3 cellular contexts compared by ENCODE assay signal in genomic region chr7:120639884-120640283, GRCh38.
TF ChIP-seq lines count a peak whose summit lies in the region.

No MANE protein-coding gene starts in this region.

TF ChIP-seq in A549, 52 proteins besides CTCF, POLR2A, EP300 and RAD21:
- TF ChIP-seq ZFP36 (IDR thresholded peaks at IDR 0.05; ENCODE audit: borderline replicate concordance, partially characterized antibody) (no peak), MYC (IDR thresholded peaks at IDR 0.05; ENCODE audit: borderline replicate concordance, low read length) (no peak), RARB (CRISPR knock-in tag; IDR thresholded peaks at IDR 0.05) (no peak), HOXA7 (CRISPR knock-in tag; IDR thresholded peaks at IDR 0.05) (no peak), MAFK (IDR thresholded peaks at IDR 0.05; ENCODE audit: partially characterized antibody) (peak; percentile 82), REST (IDR thresholded peaks at IDR 0.05) (no peak)

TF ChIP-seq in IMR-90, 13 proteins besides CTCF, POLR2A, EP300 and RAD21 (continued from another document):
- no peak for TF ChIP-seq CHD1 (IDR thresholded peaks at IDR 0.05; ENCODE audit: low read depth, low read length)
- peak; percentile 85 for TF ChIP-seq MAFK (IDR thresholded peaks at IDR 0.05; ENCODE audit: low read depth, low read length)
TF ChIP-seq in IMR-90: peak in this region for 1.

TF ChIP-seq in H1, 55 proteins besides CTCF, POLR2A, EP300 and RAD21:
- no peak for TF ChIP-seq TAF7 (optimal IDR thresholded peaks at IDR 0.05; ENCODE audit: borderline replicate concordance, low read depth, low read length)
- peak; percentile 42; the same call in 1 of the 2 replicates for TF ChIP-seq MAFK (IDR thresholded peaks at IDR 0.05; ENCODE audit: low read depth, low read length)
